In the genomic region with DNA sequence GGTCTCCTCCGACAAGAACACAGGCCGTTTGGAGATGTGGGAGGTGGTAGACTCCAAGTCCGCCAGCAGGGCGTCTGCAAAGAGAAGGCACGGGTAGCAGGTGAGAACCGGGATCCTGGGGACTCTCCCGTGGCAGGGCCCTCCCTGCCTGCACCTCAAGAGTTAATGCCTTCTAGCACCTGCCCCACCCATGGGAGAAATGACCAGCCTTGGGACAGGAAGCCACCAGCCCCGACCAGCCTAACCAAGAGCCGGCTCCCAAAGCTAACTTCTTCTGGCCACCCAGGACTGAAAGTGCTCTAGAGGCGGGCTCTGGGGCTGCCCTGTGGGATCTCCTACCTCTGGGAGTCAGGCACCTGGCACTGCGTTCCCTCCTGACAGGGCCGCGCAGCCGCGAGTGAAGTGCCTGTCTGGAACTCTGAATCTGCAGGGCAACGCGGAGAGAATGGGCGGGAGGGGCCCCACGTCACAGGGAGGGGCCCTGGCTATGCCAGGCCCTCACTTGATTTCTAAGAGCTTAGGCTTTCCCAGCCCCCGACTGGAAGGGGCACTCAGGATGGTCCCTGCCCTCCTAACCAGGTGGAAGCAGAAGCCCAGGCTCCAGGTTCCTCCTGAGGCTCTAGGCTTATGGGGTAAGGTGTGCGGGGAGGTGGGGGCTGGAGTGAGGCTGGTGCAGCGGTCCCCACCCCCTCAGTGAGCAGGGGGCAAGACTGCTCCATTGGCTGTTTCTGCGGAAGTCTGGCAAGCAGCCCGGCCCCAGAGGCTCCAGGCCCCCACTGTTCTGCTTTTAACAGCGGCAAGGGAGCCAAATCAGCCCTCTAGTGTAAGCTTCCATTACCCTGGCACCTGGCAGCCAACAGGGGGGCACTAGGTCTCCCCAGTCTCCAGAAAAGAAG, we compare ENCODE assay signal across 9 cellular contexts. TPM values are rescaled to one million over a fixed set of nuclear protein-coding genes. Genes with fewer than 3 reads are reported as not detected.
DNase-seq lines count a peak whose midpoint lies in the region; ATAC-seq and TF ChIP-seq lines count a peak whose summit lies in the region.
"Had no signal": no experiment of that assay in that cellular context is flagged by ENCODE, and none has a peak within 500 bp of the region (broad histone marks: within the 10 kb centered on the region; RNA-seq: fewer than 3 reads in every experiment).

No MANE protein-coding gene starts in this region.

- TF ChIP-seq CTCF in breast epithelium (IDR thresholded peaks at IDR 0.05), result no peak

- peaks cover 0 to 93% (median 35%) of the 10 kb centered on the region in 11 experiments; a peak in 17 of 22 replicates for H4K20me1 ChIP-seq in BLaER1 treated with 17β-estradiol and CSF1 and Interleukin-3, amounts not matched to agents 10 nM and 100 nM

- peak overlapping the region; percentile 19 to 73 (median 56); a peak in 21 of 22 replicates for H3K9ac ChIP-seq in BLaER1 treated with 17β-estradiol and CSF1 and Interleukin-3, amounts not matched to agents 10 nM and 100 nM
- peak overlapping the region; percentile 91 to 94 for H3K9ac ChIP-seq in mucosa of rectum (ENCODE audit: low read depth in 1 of 2, low read length in 2 of 2)

- peak overlapping the region; percentile 64 to 97 (median 87) for H3K4me2 ChIP-seq in BLaER1 treated with 17β-estradiol and CSF1 and Interleukin-3, amounts not matched to agents 10 nM and 100 nM

- DNase-seq in NCI-H1105 treated with DMSO at 0.1 percent for 48 hours (lab: John Stamatoyannopoulos, UW), result peak; percentile 96
- DNase-seq in breast epithelium (ENCODE audit: low spot score in 2 of 2), result no peak
- DNase-seq in RKO (ENCODE audit: low spot score), result no peak
- DNase-seq in EL, result no peak
- DNase-seq in stimulated activated CD4-positive, alpha-beta T cell treated with anti-CD3 and anti-CD28 coated beads, Interleukin-4, amount 100 ng/mL, for 4 hours, result no peak
- DNase-seq: activated B cell treated with CpG ODN at 0.5 μM for 24 hours had no signal

- H3K27me3 ChIP-seq in BLaER1 treated with 17β-estradiol and CSF1 and Interleukin-3, amounts not matched to agents 10 nM and 100 nM, result no peaks in the 10 kb centered on the region
- H3K27me3 ChIP-seq in breast epithelium (no peaks in the 10 kb centered on the region), mucosa of rectum (ENCODE audit: control insufficient read depth in 2 of 2, insufficient read depth in 2 of 2, low read length in 2 of 2) (no peaks in the 10 kb centered on the region)

- H3K27ac ChIP-seq in BLaER1 treated with 17β-estradiol and CSF1 and Interleukin-3, amounts not matched to agents 10 nM and 100 nM, result peak overlapping the region in 7 of 11 experiments; percentile 45 to 63 (median 61); a peak in 13 of 22 replicates
- H3K27ac ChIP-seq in breast epithelium (peak overlapping the region; percentile 38 to 59), mucosa of rectum (ENCODE audit: low read depth in 2 of 2, low read length in 2 of 2) (peak overlapping the region; percentile 97 to 98)

- H3K9me3 ChIP-seq in BLaER1 treated with 17β-estradiol and CSF1 and Interleukin-3, amounts not matched to agents 10 nM and 100 nM (replicated peaks in 1 of 11), result no peaks in the 10 kb centered on the region
- H3K9me3 ChIP-seq in breast epithelium, result no peaks in the 10 kb centered on the region
- no peaks in the 10 kb centered on the region for H3K9me3 ChIP-seq in mucosa of rectum (ENCODE audit: control insufficient read depth in 2 of 2, low read length in 2 of 2)

- H3K4me1 ChIP-seq in BLaER1 treated with 17β-estradiol and CSF1 and Interleukin-3, amounts not matched to agents 10 nM and 100 nM, result peaks cover 47 to 61% (median 56%) of the 10 kb centered on the region in 10 experiments
- peaks cover 10 to 25% of the 10 kb centered on the region in 2 donors for H3K4me1 ChIP-seq in breast epithelium
- peaks cover 49 to 55% of the 10 kb centered on the region in 2 donors for H3K4me1 ChIP-seq in mucosa of rectum (ENCODE audit: control insufficient read depth in 2 of 2, insufficient read depth in 2 of 2, low read length in 2 of 2)

- no peak for TF ChIP-seq POLR2A in breast epithelium (IDR thresholded peaks at IDR 0.05)

- H3K36me3 ChIP-seq in BLaER1 treated with 17β-estradiol and CSF1 and Interleukin-3, amounts not matched to agents 10 nM and 100 nM, result peaks cover 17 to 64% (median 42%) of the 10 kb centered on the region in 11 experiments
- H3K36me3 ChIP-seq in breast epithelium (peaks cover 12% of the 10 kb centered on the region), mucosa of rectum (ENCODE audit: control insufficient read depth in 2 of 2, insufficient read depth in 2 of 2, low read length in 2 of 2) (peaks cover 35 to 40% of the 10 kb centered on the region in 2 donors)

- ATAC-seq in HG03196 (IDR thresholded peaks at IDR 0.05; ENCODE audit: unreplicated experiment), result no peak

- intact Hi-C loops in breast epithelium (cut with DNase I; ENCODE audit: low total_unique reads), result no loop called here

- peak overlapping the region in 7 of 10 experiments; percentile 6 to 42 (median 36); a peak in 11 of 20 replicates for H3K4me3 ChIP-seq in BLaER1 treated with 17β-estradiol and CSF1 and Interleukin-3, amounts not matched to agents 10 nM and 100 nM
- peak overlapping the region in 2 of 3 donors; percentile 19 to 26 for H3K4me3 ChIP-seq in breast epithelium
- H3K4me3 ChIP-seq in mucosa of rectum (ENCODE audit: low read length in 2 of 2), result peak overlapping the region; percentile 71 to 83

RNA-seq across cellular contexts. Expression of a gene that starts 23.6 kb away (rescaled TPM):
- total RNA-seq in breast epithelium, result 1,000 to 10,000 TPM; 3,137 to 4,833 (median 3,312) TPM

RNA-seq across cellular contexts. Expression of a gene that starts 30.0 kb away (rescaled TPM):
- total RNA-seq in breast epithelium, result 10 to 100 TPM; 50.1 to 79.6 (median 73.4) TPM

RNA-seq across cellular contexts. Expression of a gene that starts 41.0 kb away (rescaled TPM):
- total RNA-seq in breast epithelium, result 10 to 100 TPM; 44.8 to 74.1 (median 53.9) TPM

Comparison
In these comparisons a context has a peak if more than half of its experiments do, and no peak if none do; other contexts are left out.
1. H3K4me3 ChIP-seq: peak in every context shown above with its lines; median percentile 77 in mucosa of rectum; 36 in BLaER1 treated with 17β-estradiol and CSF1 and Interleukin-3, amounts not matched to agents 10 nM and 100 nM; 22 in breast epithelium.